25 cellular contexts compared by ENCODE assay signal in genomic region chr14:90115780-90116179, GRCh38. TPM values are rescaled to one million over a fixed set of nuclear protein-coding genes. Genes with fewer than 3 reads are reported as not detected.
DNase-seq lines count a peak whose midpoint lies in the region; ATAC-seq and TF ChIP-seq lines count a peak whose summit lies in the region.
"Had no signal": no experiment of that assay in that cellular context is flagged by ENCODE, and none has a peak within 500 bp of the region (broad histone marks: within the 10 kb centered on the region; RNA-seq: fewer than 3 reads in every experiment).

No MANE protein-coding gene starts in this region.

- H3K9me2 ChIP-seq in Karpas-422 (replicated peaks; ENCODE audit: insufficient read depth, low read length), result no peaks in the 10 kb centered on the region
- no peaks in the 10 kb centered on the region for H3K9me2 ChIP-seq in PC-3 (replicated peaks; ENCODE audit: low read length)

- H3K4me1 ChIP-seq in Karpas-422 (ENCODE audit: low read length) (peaks cover 8% of the 10 kb centered on the region), PC-3 (ENCODE audit: insufficient read depth, low read length) (peaks cover 38% of the 10 kb centered on the region), A673 (ENCODE audit: insufficient read depth, low read length, poor library complexity, severe bottlenecking) (no peaks in the 10 kb centered on the region)
- H3K4me1 ChIP-seq: BE2C had no signal

- POLR2A ChIA-PET in PC-3 (lab: Charles Lee; ENCODE audit: unreplicated experiment) (no interaction called here), A673 (lab: Charles Lee; ENCODE audit: low non-redundant PET) (no interaction called here)

- H3F3A ChIP-seq in PC-3 (ENCODE audit: low read length, unreplicated experiment), result no peaks in the 10 kb centered on the region

- TF ChIP-seq CTCF in C4-2B (conservative IDR thresholded peaks at IDR 0.05), result no peak
- no peak for TF ChIP-seq CTCF in PC-3 (conservative IDR thresholded peaks at IDR 0.05; ENCODE audit: low read depth, low read length)
- TF ChIP-seq CTCF in A673 (conservative IDR thresholded peaks at IDR 0.05; ENCODE audit: low read depth, low read length), result no peak
- no peak for TF ChIP-seq CTCF in coronary artery (IDR thresholded peaks at IDR 0.05)

- H3K4me2 ChIP-seq in Karpas-422 (ENCODE audit: low read depth, low read length, poor library complexity, severe bottlenecking), result no peak overlapping the region
- H3K4me2 ChIP-seq in PC-3 (ENCODE audit: low read length), result peak overlapping the region; percentile 8; the same call in 1 of the 2 replicates
- H3K4me2 ChIP-seq: A549 had no signal

- H2AFZ ChIP-seq in Karpas-422 (ENCODE audit: low read length) (0 out of 2 replicates have a peak overlapping the region, but pooled peaks have one; percentile 5), PC-3 (ENCODE audit: low read length) (no peak overlapping the region)

- ATAC-seq in PC-3, result peak; percentile 76
- ATAC-seq: A549; CD8-positive, alpha-beta T cell; GM12878 had no signal

- peak; percentile 27 for DNase-seq in DMS79 (lab: John Stamatoyannopoulos, UW)
- no peak for DNase-seq in DMS79 treated with DMSO at 0.1 percent for 48 hours (lab: John Stamatoyannopoulos, UW)
- DNase-seq in Karpas-422, result no peak
- DNase-seq in PC-3, result peak; percentile 60
- no peak for DNase-seq in T-helper 9 cell
- DNase-seq in A673 (ENCODE audit: low spot score), result no peak
- DNase-seq in coronary artery (ENCODE audit: low spot score), result no peak
- DNase-seq: ACHN; BE2C; C1 segment of cervical spinal cord; CD4-positive, alpha-beta T cell; CD8-positive, alpha-beta T cell; DMS 273 treated with DMSO at 0.1 percent for 48 hours; DMS153; DMS53; DND-41; EL; GDM1 had no signal

- H3K27me3 ChIP-seq in Karpas-422 (ENCODE audit: low read length) (peaks cover 4% of the 10 kb centered on the region; the same call in 1 of the 2 replicates), PC-3 (ENCODE audit: low read length) (no peaks in the 10 kb centered on the region), A673 (replicated peaks; ENCODE audit: insufficient read depth, low read depth, low read length, poor library complexity) (peaks cover 7% of the 10 kb centered on the region)
- H3K27me3 ChIP-seq: BE2C, BLaER1 had no signal

- intact Hi-C loops in PC-3 (cut with micrococcal nuclease) (loop anchor here (2.0 kb wide), 1 partner anchor 119 kb away; no protein-coding TSS in a partner anchor), A673 (cut with micrococcal nuclease; ENCODE audit: unreplicated experiment) (loop anchor here (2.0 kb wide), 1 partner anchor 119 kb away; no protein-coding TSS in a partner anchor)

- H3K79me2 ChIP-seq in Karpas-422 (ENCODE audit: low read length) (no peaks in the 10 kb centered on the region), PC-3 (ENCODE audit: low read length) (no peaks in the 10 kb centered on the region)

- no peak overlapping the region for H3K4me3 ChIP-seq in Karpas-422 (ENCODE audit: low read length)
- no peak overlapping the region for H3K4me3 ChIP-seq in PC-3 (ENCODE audit: low read length)
- no peak overlapping the region for H3K4me3 ChIP-seq in A673 (ENCODE audit: low read depth, low read length, poor library complexity, severe bottlenecking)
- H3K4me3 ChIP-seq in coronary artery, result no peak overlapping the region
- H3K4me3 ChIP-seq: A549, BLaER1, GM12878 had no signal

- H3K36me3 ChIP-seq in Karpas-422 (ENCODE audit: insufficient read depth, low read length), result no peaks in the 10 kb centered on the region
- H3K36me3 ChIP-seq in PC-3 (ENCODE audit: low read depth, low read length), result no peaks in the 10 kb centered on the region
- no peaks in the 10 kb centered on the region for H3K36me3 ChIP-seq in A673 (ENCODE audit: insufficient read depth, low read length, poor library complexity, severe bottlenecking)
- H3K36me3 ChIP-seq: BE2C, BLaER1 had no signal

- H3K27ac ChIP-seq in C4-2B (peak overlapping the region; percentile 85), Karpas-422 (ENCODE audit: low read length) (no peak overlapping the region), PC-3 (ENCODE audit: low read length) (peak overlapping the region; percentile 35), A673 (ENCODE audit: low read depth, low read length, poor library complexity, severe bottlenecking) (no peak overlapping the region), coronary artery (no peak overlapping the region)
- H3K27ac ChIP-seq: 22Rv1, A549, BLaER1 had no signal

- CTCF ChIA-PET in PC-3 (lab: Charles Lee), result no interaction called here
- CTCF ChIA-PET in A673 (lab: Charles Lee), result no interaction called here

- no peaks in the 10 kb centered on the region for H4K20me1 ChIP-seq in Karpas-422 (ENCODE audit: insufficient read depth, low read depth, low read length)
- no peaks in the 10 kb centered on the region for H4K20me1 ChIP-seq in PC-3 (ENCODE audit: low read length)
- H4K20me1 ChIP-seq: BLaER1 had no signal

- H3K9ac ChIP-seq in Karpas-422 (ENCODE audit: low read length) (no peak overlapping the region), PC-3 (ENCODE audit: low read length) (no peak overlapping the region)
- H3K9ac ChIP-seq: BLaER1 had no signal

- no peaks in the 10 kb centered on the region for H3K9me3 ChIP-seq in Karpas-422 (ENCODE audit: low read length)
- H3K9me3 ChIP-seq in PC-3 (ENCODE audit: low read length), result no peaks in the 10 kb centered on the region
- no peaks in the 10 kb centered on the region for H3K9me3 ChIP-seq in A673 (ENCODE audit: low read depth, low read length, poor library complexity, severe bottlenecking)
- H3K9me3 ChIP-seq: A549, BE2C had no signal

- BruUV-seq in PC-3 (replicated peaks; lab: Mats Ljungman, UMichigan), result no TSS peak
- no TSS peak for BruUV-seq in A673 (replicated peaks; lab: Mats Ljungman, UMichigan)

RNA-seq across cellular contexts. Expression of gene KCNK13, which starts 54.0 kb away (rescaled TPM):
- not detected in 2 replicates for total RNA-seq in Karpas-422 (2014; rRNA removed; shearing (Covaris generic); ENCODE audit: low replicate concordance)
- 0.17 and 0.58 TPM in 2 replicates for total RNA-seq in PC-3 (2014; rRNA removed)
- 0.11 TPM in 1 of 2 replicates, not detected in the other for total RNA-seq in A673 (2021)
- total RNA-seq: A172; CD4-positive, alpha-beta T cell; CD8-positive, alpha-beta T cell; G401; GM12878 had no signal

Comparison
In these comparisons a context has a peak if more than half of its experiments do, and no peak if none do; other contexts are left out.
1. DNase-seq: peak in DMS79 (single experiment) and PC-3 (single experiment); none in DMS79 treated with DMSO at 0.1 percent for 48 hours (single experiment), Karpas-422 (single experiment), T-helper 9 cell (single experiment), A673 (single experiment) and coronary artery (single experiment).
2. H3K27ac ChIP-seq: peak in C4-2B (single experiment) and PC-3 (single experiment); none in Karpas-422 (single experiment), A673 (single experiment) and coronary artery (0 of 2).